In genomic region chr4:86529450-86529849, GRCh38 we compare ENCODE assay signal across 29 cellular contexts.
"Had no signal": no experiment of that assay in that cellular context is flagged by ENCODE, and none has a peak within 500 bp of the region (broad histone marks: within the 10 kb centered on the region; RNA-seq: fewer than 3 reads in every experiment).

No MANE protein-coding gene starts in this region.

- H3K36me3 ChIP-seq: adrenal gland, esophagus muscularis mucosa, heart left ventricle, pancreas, sigmoid colon, thyroid gland had no signal

- H3K9me3 ChIP-seq: adrenal gland, body of pancreas, esophagus muscularis mucosa, heart left ventricle, mucosa of descending colon, pancreas, psoas muscle, sigmoid colon, thyroid gland had no signal

- H3K4me1 ChIP-seq: adrenal gland, body of pancreas, esophagus muscularis mucosa, foreskin keratinocyte, heart left ventricle, pancreas, psoas muscle, sigmoid colon had no signal

- H3K27me3 ChIP-seq: adrenal gland, body of pancreas, esophagus muscularis mucosa, foreskin keratinocyte, heart left ventricle, pancreas, sigmoid colon, thyroid gland had no signal

- ATAC-seq: body of pancreas; foreskin keratinocyte; heart left ventricle; left colon; mucosa of descending colon; pancreas; psoas muscle; stimulated activated naive CD8-positive, alpha-beta T cell treated with anti-CD3 and anti-CD28 coated beads, Interleukin-15, amount 100 ng/mL, for 72 hours had no signal

- H3K4me3 ChIP-seq: adrenal gland, body of pancreas, esophagus muscularis mucosa, heart left ventricle, mucosa of descending colon, pancreas, psoas muscle, sigmoid colon, thyroid gland had no signal

- DNase-seq: activated CD4-positive, alpha-beta T cell treated with anti-CD3 and anti-CD28 coated beads for 4 hours; activated CD4-positive, alpha-beta T cell treated with anti-CD3 and anti-CD28 coated beads, Interleukin-2, amount 50 U/mL, for 4 hours; activated effector memory CD4-positive, alpha-beta T cell treated with Interleukin-2 at 50 U/mL for 16 hours; activated naive CD4-positive, alpha-beta T cell treated with Interleukin-2 at 50 U/mL for 16 hours; activated naive CD8-positive, alpha-beta T cell treated with anti-CD3 and anti-CD28 coated beads for 36 hours; adrenal gland; aorta; body of pancreas; dermis blood vessel endothelial cell; effector CD4-positive, alpha-beta T cell; foreskin keratinocyte; heart left ventricle; hypothalamus; immature natural killer cell; kidney; left colon; mucosa of descending colon; nephron progenitor cell; pancreas; psoas muscle; sigmoid colon; small intestine; stimulated activated CD4-positive, alpha-beta T cell treated with anti-CD3 and anti-CD28 coated beads, Interleukin-4, amount 100 ng/mL, for 24 hours; stimulated activated naive CD8-positive, alpha-beta T cell treated with anti-CD3 and anti-CD28 coated beads, Interleukin-15, amount 100 ng/mL, for 72 hours; substantia nigra; T-helper 9 cell; thyroid gland had no signal

- H3K27ac ChIP-seq: adrenal gland, body of pancreas, esophagus muscularis mucosa, foreskin keratinocyte, heart left ventricle, pancreas, psoas muscle, sigmoid colon, thyroid gland, VCaP had no signal
